In genomic region chr19:32406161-32407003, GRCh38 we compare ENCODE assay signal across 8 cellular contexts. TPM values are rescaled to one million over a fixed set of nuclear protein-coding genes. Genes with fewer than 3 reads are reported as not detected.
DNase-seq lines count a peak whose midpoint lies in the region; ATAC-seq and TF ChIP-seq lines count a peak whose summit lies in the region.

No MANE protein-coding gene starts in this region.

- H3K27ac ChIP-seq in layer of hippocampus (ENCODE audit: low read depth, low read length), result peak overlapping the region; percentile 98
- H3K27ac ChIP-seq in tibial artery, result peak overlapping the region; percentile 100

- peak overlapping the region; percentile 91 for H3K4me3 Mint-ChIP-seq in HFFc6
- peak overlapping the region; percentile 84 for H3K4me3 Mint-ChIP-seq in activated naive CD8-positive, alpha-beta T cell treated with anti-CD3 and anti-CD28 coated beads, Interleukin-2, amount 50 U/mL, for 24 hours

- H3K27ac Mint-ChIP-seq in HFFc6, result peak overlapping the region; percentile 88
- peak overlapping the region; percentile 73 for H3K27ac Mint-ChIP-seq in activated naive CD8-positive, alpha-beta T cell treated with anti-CD3 and anti-CD28 coated beads, Interleukin-2, amount 50 U/mL, for 24 hours

- peaks cover 34% of the 10 kb centered on the region for H3K4me1 Mint-ChIP-seq in HFFc6 (ENCODE audit: low read depth)
- peaks cover 21% of the 10 kb centered on the region for H3K4me1 Mint-ChIP-seq in activated naive CD8-positive, alpha-beta T cell treated with anti-CD3 and anti-CD28 coated beads, Interleukin-2, amount 50 U/mL, for 24 hours

- H3K4me1 ChIP-seq in BE2C (no peaks in the 10 kb centered on the region), tibial artery (peaks cover 0 to 20% (median 12%) of the 10 kb centered on the region in 4 donors)

- intact Hi-C loops in tibial artery (cut with DNase I; ENCODE audit: low total_unique reads), result loop anchor here (5.0 to 10.0 kb wide), 2 partner anchors 64 to 178 kb away; partner anchors contain the start of gene PDCD5

- TF ChIP-seq CTCF in BE2C (IDR thresholded peaks at IDR 0.05; ENCODE audit: low read depth, low read length) (no peak), HFFc6 (IDR thresholded peaks at IDR 0.05) (no peak), tibial artery (IDR thresholded peaks at IDR 0.05) (no peak)

- H3K27me3 ChIP-seq in BE2C (no peaks in the 10 kb centered on the region), layer of hippocampus (ENCODE audit: control insufficient read depth, insufficient read depth, low read length) (no peaks in the 10 kb centered on the region), tibial artery (no peaks in the 10 kb centered on the region)

- DNase-seq in BE2C, result no peak
- DNase-seq in HFFc6, result no peak
- DNase-seq in activated naive CD8-positive, alpha-beta T cell treated with anti-CD3 and anti-CD28 coated beads, Interleukin-2, amount 50 U/mL, for 24 hours, result no peak
- no peak for DNase-seq in tibial artery
- DNase-seq in DMS153 (lab: John Stamatoyannopoulos, UW), result no peak

- H3K27me3 Mint-ChIP-seq in HFFc6 (ENCODE audit: insufficient read depth), result no peaks in the 10 kb centered on the region
- H3K27me3 Mint-ChIP-seq in activated naive CD8-positive, alpha-beta T cell treated with anti-CD3 and anti-CD28 coated beads, Interleukin-2, amount 50 U/mL, for 24 hours, result no peaks in the 10 kb centered on the region

- H3K9me3 ChIP-seq in BE2C (no peaks in the 10 kb centered on the region), tibial artery (no peaks in the 10 kb centered on the region)

- H3K9me3 Mint-ChIP-seq in HFFc6, result no peaks in the 10 kb centered on the region
- no peaks in the 10 kb centered on the region for H3K9me3 Mint-ChIP-seq in activated naive CD8-positive, alpha-beta T cell treated with anti-CD3 and anti-CD28 coated beads, Interleukin-2, amount 50 U/mL, for 24 hours

- ATAC-seq in activated naive CD8-positive, alpha-beta T cell treated with anti-CD3 and anti-CD28 coated beads, Interleukin-2, amount 50 U/mL, for 24 hours, result no peak
- ATAC-seq in GM19455 (IDR thresholded peaks at IDR 0.05; ENCODE audit: unreplicated experiment) (no peak), GM19395 (IDR thresholded peaks at IDR 0.05; ENCODE audit: unreplicated experiment) (no peak)

- H3K36me3 ChIP-seq in BE2C (peaks cover 30% of the 10 kb centered on the region), tibial artery (peaks cover 3 to 23% (median 22%) of the 10 kb centered on the region in 3 donors)

- peak overlapping the region; percentile 86 for H3K4me3 ChIP-seq in BE2C (ENCODE audit: low read depth, low read length)
- H3K4me3 ChIP-seq in tibial artery, result peak overlapping the region; percentile 93 to 97

- H3K36me3 Mint-ChIP-seq in HFFc6 (ENCODE audit: low read depth), result peaks cover 33% of the 10 kb centered on the region
- peaks cover 20% of the 10 kb centered on the region for H3K36me3 Mint-ChIP-seq in activated naive CD8-positive, alpha-beta T cell treated with anti-CD3 and anti-CD28 coated beads, Interleukin-2, amount 50 U/mL, for 24 hours (ENCODE audit: low read depth)

RNA-seq across cellular contexts. Expression of gene DPY19L3, which starts 0.8 kb away (rescaled TPM):
- 19.9 TPM for polyA plus RNA-seq in BE2C (2012; ENCODE audit: insufficient read depth, insufficient read length, low read depth)
- total RNA-seq in HFFc6 (2021; fragmentation: NEBNext Ultra II Directional; extraction: Animal tissue kit (Norgen Biotek cat#: 25700)), result 10 to 100 TPM; 23.5 to 32.7 (median 26.5) TPM
